In the genomic region with DNA sequence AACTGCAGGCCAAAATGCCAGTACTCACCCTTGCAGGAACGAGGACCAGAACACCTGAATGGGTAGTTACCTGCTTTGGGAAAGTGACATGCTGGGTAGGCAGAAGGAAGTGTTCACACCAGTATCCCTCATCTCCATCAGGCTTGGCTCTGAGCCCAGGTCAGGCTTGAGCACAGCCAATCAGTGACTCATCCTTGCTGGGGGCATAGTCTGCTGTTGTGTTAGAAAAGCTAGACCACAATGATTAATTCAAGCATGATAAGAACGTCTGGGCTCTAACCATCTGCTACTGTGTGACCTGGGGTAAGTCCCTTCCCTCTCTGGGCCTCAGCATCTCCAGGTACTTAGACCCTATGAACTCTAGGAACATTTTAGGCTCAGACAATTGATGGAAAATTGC, we compare ENCODE assay signal across 8 cellular contexts.
A peak's percentile ranks its signal among the peaks of the same experiment; 100 is the strongest.
DNase-seq lines count a peak whose midpoint lies in the region; ATAC-seq, FAIRE-seq and TF ChIP-seq lines count a peak whose summit lies in the region.

No MANE protein-coding gene starts in this region.

- peaks cover 15% of the 10 kb centered on the region for H3K27me3 Mint-ChIP-seq in activated T-helper 17 cell treated with anti-CD3 and anti-CD28 coated beads, Interleukin-2, amount 50 U/mL, for 72 hours

- no peaks in the 10 kb centered on the region for H3K4me1 Mint-ChIP-seq in activated T-helper 17 cell treated with anti-CD3 and anti-CD28 coated beads, Interleukin-2, amount 50 U/mL, for 72 hours

- ATAC-seq in HG02840 (IDR thresholded peaks at IDR 0.05; ENCODE audit: low FRiP score, unreplicated experiment), result no peak
- ATAC-seq in GM21825 (IDR thresholded peaks at IDR 0.05; ENCODE audit: unreplicated experiment), result no peak
- no peak for ATAC-seq in HG02588 (IDR thresholded peaks at IDR 0.05; ENCODE audit: unreplicated experiment)
- ATAC-seq in activated T-helper 17 cell treated with anti-CD3 and anti-CD28 coated beads, Interleukin-2, amount 50 U/mL, for 72 hours (replicated peaks), result no peak

- H3K4me3 Mint-ChIP-seq in activated T-helper 17 cell treated with anti-CD3 and anti-CD28 coated beads, Interleukin-2, amount 50 U/mL, for 72 hours, result no peak overlapping the region

- no peaks in the 10 kb centered on the region for H3K36me3 Mint-ChIP-seq in activated T-helper 17 cell treated with anti-CD3 and anti-CD28 coated beads, Interleukin-2, amount 50 U/mL, for 72 hours (ENCODE audit: low read depth)

- TF ChIP-seq CTCF in fibroblast of pulmonary artery (IDR thresholded peaks at IDR 0.05; ENCODE audit: low read length, missing control alignments), result no peak
- no peak for TF ChIP-seq CTCF in retinal pigment epithelial cell (conservative IDR thresholded peaks at IDR 0.05; ENCODE audit: low read depth, low read length)

- peaks cover 5% of the 10 kb centered on the region for H3K9me3 Mint-ChIP-seq in activated T-helper 17 cell treated with anti-CD3 and anti-CD28 coated beads, Interleukin-2, amount 50 U/mL, for 72 hours

- H3K4me3 ChIP-seq in fibroblast of pulmonary artery (replicated peaks; ENCODE audit: low read depth, low read length), result no peak overlapping the region
- H3K4me3 ChIP-seq in retinal pigment epithelial cell (ENCODE audit: low read length), result no peak overlapping the region

- peak; percentile 87 for DNase-seq in H4 (ENCODE audit: low spot score)
- DNase-seq in RCC 7860 (ENCODE audit: low spot score), result peak; percentile 98
- DNase-seq in fibroblast of pulmonary artery (ENCODE audit: low read depth), result peak; percentile 88
- peak; percentile 92 for DNase-seq in retinal pigment epithelial cell (ENCODE audit: low read depth)

- H3K27ac Mint-ChIP-seq in activated T-helper 17 cell treated with anti-CD3 and anti-CD28 coated beads, Interleukin-2, amount 50 U/mL, for 72 hours, result no peak overlapping the region

- FAIRE-seq in RCC 7860 (lab: Jason Lieb, UNC), result peak; percentile 97
